Comparison of ENCODE assay signal across 13 cellular contexts in genomic region chr16:11563493-11564040, GRCh38. TPM values are rescaled to one million over a fixed set of nuclear protein-coding genes. Genes with fewer than 3 reads are reported as not detected.
A peak's percentile ranks its signal among the peaks of the same experiment; 100 is the strongest.
DNase-seq lines count a peak whose midpoint lies in the region; ATAC-seq and TF ChIP-seq lines count a peak whose summit lies in the region.
"Had no signal": no experiment of that assay in that cellular context is flagged by ENCODE, and none has a peak within 500 bp of the region (broad histone marks: within the 10 kb centered on the region; RNA-seq: fewer than 3 reads in every experiment).

No MANE protein-coding gene starts in this region.

- H2BK15ac ChIP-seq in mesendoderm (replicated peaks; ENCODE audit: low read depth), result no peak overlapping the region

- TF ChIP-seq POLR2A in upper lobe of left lung (IDR thresholded peaks at IDR 0.05), result no peak

- no CpG with 5 or more reads among the region's 6 CpGs for WGBS in mesendoderm (ENCODE audit: extremely low coverage, insufficient coverage, low lambda C conversion rate)
- WGBS in upper lobe of left lung, 2 donors, result 69 to 77% methylated on average over 6 of the region's 6 CpGs

- peaks cover 19% of the 10 kb centered on the region for H3K36me3 Mint-ChIP-seq in activated naive CD4-positive, alpha-beta T cell treated with anti-CD3 and anti-CD28 coated beads for 36 hours (ENCODE audit: low read depth)
- H3K36me3 Mint-ChIP-seq in activated naive CD8-positive, alpha-beta T cell treated with anti-CD3 and anti-CD28 coated beads, Interleukin-2, amount 10 ng/mL, durations not matched to agents 7 days and 5 days, result peaks cover 14% of the 10 kb centered on the region

- peak; percentile 56 for DNase-seq in activated naive CD4-positive, alpha-beta T cell treated with anti-CD3 and anti-CD28 coated beads for 36 hours
- no peak for DNase-seq in activated naive CD4-positive, alpha-beta T cell (lab: John Stamatoyannopoulos, UW)
- DNase-seq in activated naive CD8-positive, alpha-beta T cell treated with anti-CD3 and anti-CD28 coated beads, Interleukin-2, amount 10 ng/mL, durations not matched to agents 7 days and 5 days, result no peak
- DNase-seq in mesendoderm, result peak; percentile 26
- DNase-seq in upper lobe of left lung, result no peak
- DNase-seq in NCI-H2196 (lab: John Stamatoyannopoulos, UW; ENCODE audit: unreplicated experiment), result no peak
- no peak for DNase-seq in Kasumi-1 (lab: John Stamatoyannopoulos, UW)
- DNase-seq in retina, result no peak
- DNase-seq: activated CD4-positive, CD25-positive, alpha-beta regulatory T cell; NCI-H1694 treated with DMSO at 0.1 percent for 48 hours; SJCRH30; small intestine had no signal

- no peak overlapping the region for H3K4me2 ChIP-seq in mesendoderm (ENCODE audit: low read length)

- no peak overlapping the region for H3K4me3 Mint-ChIP-seq in activated naive CD4-positive, alpha-beta T cell treated with anti-CD3 and anti-CD28 coated beads for 36 hours
- H3K4me3 Mint-ChIP-seq in activated naive CD8-positive, alpha-beta T cell treated with anti-CD3 and anti-CD28 coated beads, Interleukin-2, amount 10 ng/mL, durations not matched to agents 7 days and 5 days, result no peak overlapping the region

- TF ChIP-seq CTCF in upper lobe of left lung (IDR thresholded peaks at IDR 0.05), result no peak

- H3K36me3 ChIP-seq in mesendoderm (ENCODE audit: control insufficient read depth, insufficient read depth, low read length) (no peaks in the 10 kb centered on the region), upper lobe of left lung (peaks cover 0 to 3% (median 0%) of the 10 kb centered on the region in 4 donors)
- H3K36me3 ChIP-seq: SJCRH30 had no signal

- POLR2A ChIA-PET in activated naive CD8-positive, alpha-beta T cell treated with anti-CD3 and anti-CD28 coated beads, Interleukin-2, amount 10 ng/mL, durations not matched to agents 7 days and 5 days (lab: Charles Lee), result interaction anchor here (1.0 to 1.6 kb wide), 2 partner anchors 14 to 18 kb away, joined by 3 to 4 read pairs; no protein-coding TSS in a partner anchor

- H3K9ac ChIP-seq in mesendoderm (ENCODE audit: low read length), result no peak overlapping the region

- H4K5ac ChIP-seq in mesendoderm (ENCODE audit: low read length), result no peak overlapping the region

- CTCF ChIA-PET in activated naive CD4-positive, alpha-beta T cell treated with anti-CD3 and anti-CD28 coated beads for 36 hours (lab: Charles Lee), result interaction anchor here (0.6 to 1.0 kb wide), 3 partner anchors 31 to 609 kb away, joined by 3 read pairs; no protein-coding TSS in a partner anchor

- peaks cover 78% of the 10 kb centered on the region for H3K4me1 Mint-ChIP-seq in activated naive CD4-positive, alpha-beta T cell treated with anti-CD3 and anti-CD28 coated beads for 36 hours (ENCODE audit: low read depth)
- H3K4me1 Mint-ChIP-seq in activated naive CD8-positive, alpha-beta T cell treated with anti-CD3 and anti-CD28 coated beads, Interleukin-2, amount 10 ng/mL, durations not matched to agents 7 days and 5 days, result peaks cover 36% of the 10 kb centered on the region

- peak overlapping the region; percentile 82 for H3K27ac Mint-ChIP-seq in activated naive CD4-positive, alpha-beta T cell treated with anti-CD3 and anti-CD28 coated beads for 36 hours
- H3K27ac Mint-ChIP-seq in activated naive CD8-positive, alpha-beta T cell treated with anti-CD3 and anti-CD28 coated beads, Interleukin-2, amount 10 ng/mL, durations not matched to agents 7 days and 5 days, result peak overlapping the region; percentile 63

- no peak overlapping the region for H3K56ac ChIP-seq in mesendoderm (ENCODE audit: low read length)

- H3K27me3 Mint-ChIP-seq in activated naive CD4-positive, alpha-beta T cell treated with anti-CD3 and anti-CD28 coated beads for 36 hours (ENCODE audit: low read depth), result no peaks in the 10 kb centered on the region
- no peaks in the 10 kb centered on the region for H3K27me3 Mint-ChIP-seq in activated naive CD8-positive, alpha-beta T cell treated with anti-CD3 and anti-CD28 coated beads, Interleukin-2, amount 10 ng/mL, durations not matched to agents 7 days and 5 days

- H3K27ac ChIP-seq in mesendoderm (ENCODE audit: low read depth, low read length) (no peak overlapping the region), upper lobe of left lung (peak overlapping the region; percentile 2 to 35 (median 23))
- H3K27ac ChIP-seq: SJCRH30 had no signal

- intact Hi-C loops in activated naive CD4-positive, alpha-beta T cell treated with anti-CD3 and anti-CD28 coated beads for 36 hours (cut with micrococcal nuclease), result loop anchor here (5.0 kb wide), 2 partner anchors 219 to 234 kb away; partner anchors contain the start of gene ZC3H7A

- no peak overlapping the region for H3K23ac ChIP-seq in mesendoderm (ENCODE audit: low read length)

- no peak overlapping the region for H2BK120ac ChIP-seq in mesendoderm (ENCODE audit: low read depth, low read length)

- no peak overlapping the region for H2BK5ac ChIP-seq in mesendoderm (ENCODE audit: low read length)

- no peak overlapping the region for H4K8ac ChIP-seq in mesendoderm (ENCODE audit: low read depth, low read length)

- peaks cover 4% of the 10 kb centered on the region for H3K79me1 ChIP-seq in mesendoderm (ENCODE audit: low read length)

- ATAC-seq in activated naive CD8-positive, alpha-beta T cell treated with anti-CD3 and anti-CD28 coated beads, Interleukin-2, amount 10 ng/mL, durations not matched to agents 7 days and 5 days (ENCODE audit: low read depth), result no peak
- ATAC-seq in upper lobe of left lung (ENCODE audit: low FRiP score in 2 of 2), result no peak
- ATAC-seq: K562 had no signal

- no peak overlapping the region for H3K18ac ChIP-seq in mesendoderm (ENCODE audit: low read length)

- H3K4ac ChIP-seq in mesendoderm (ENCODE audit: low read depth, low read length), result no peak overlapping the region

- H3K4me1 ChIP-seq in mesendoderm (ENCODE audit: control insufficient read depth, low read depth, low read length) (peaks cover 11% of the 10 kb centered on the region), upper lobe of left lung (peaks cover 0 to 35% (median 12%) of the 10 kb centered on the region in 4 donors)

- no peaks in the 10 kb centered on the region for H3K9me3 Mint-ChIP-seq in activated naive CD4-positive, alpha-beta T cell treated with anti-CD3 and anti-CD28 coated beads for 36 hours
- no peaks in the 10 kb centered on the region for H3K9me3 Mint-ChIP-seq in activated naive CD8-positive, alpha-beta T cell treated with anti-CD3 and anti-CD28 coated beads, Interleukin-2, amount 10 ng/mL, durations not matched to agents 7 days and 5 days

- no peak for TF ChIP-seq EP300 in upper lobe of left lung (IDR thresholded peaks at IDR 0.05)

- no peaks in the 10 kb centered on the region for H3K79me2 ChIP-seq in mesendoderm (ENCODE audit: control insufficient read depth, insufficient read depth, low read length)

- no peak overlapping the region for H3K4me3 ChIP-seq in mesendoderm (ENCODE audit: low read length)
- H3K4me3 ChIP-seq in upper lobe of left lung, result no peak overlapping the region
- H3K4me3 ChIP-seq: K562, SJCRH30 had no signal

- H3K9me3 ChIP-seq in upper lobe of left lung, result no peaks in the 10 kb centered on the region
- H3K9me3 ChIP-seq: SJCRH30 had no signal

- H3K27me3 ChIP-seq in mesendoderm (ENCODE audit: insufficient read depth, low read length, poor library complexity), result no peaks in the 10 kb centered on the region
- H3K27me3 ChIP-seq in upper lobe of left lung, result no peaks in the 10 kb centered on the region
- H3K27me3 ChIP-seq: SJCRH30 had no signal

- no peak overlapping the region for H2AK5ac ChIP-seq in mesendoderm (ENCODE audit: low read length)

RNA-seq across cellular contexts. Expression of gene LITAF, which starts 23.2 kb away (rescaled TPM):
- 100 to 1,000 TPM; 171 to 174 TPM for total RNA-seq in activated naive CD4-positive, alpha-beta T cell treated with anti-CD3 and anti-CD28 coated beads for 36 hours
- total RNA-seq in activated naive CD8-positive, alpha-beta T cell treated with anti-CD3 and anti-CD28 coated beads, Interleukin-2, amount 10 ng/mL, durations not matched to agents 7 days and 5 days, result 100 to 1,000 TPM; 109 TPM
- polyA plus RNA-seq in mesendoderm (2013, experiment 1 of 2), result 69.9 TPM
- polyA plus RNA-seq in mesendoderm (2013, experiment 2 of 2), result 73.4 TPM
- total RNA-seq in upper lobe of left lung, result 100 to 1,000 TPM in 4 of 6 donors, 10 to 100 TPM in 2; 65.8 to 281 (median 113) TPM

Comparison
In these comparisons a context has a peak if more than half of its experiments do, and no peak if none do; other contexts are left out.
1. DNase-seq: peak in activated naive CD4-positive, alpha-beta T cell treated with anti-CD3 and anti-CD28 coated beads for 36 hours (single experiment) and mesendoderm (single experiment); none in activated naive CD4-positive, alpha-beta T cell (0 of 4), activated naive CD8-positive, alpha-beta T cell treated with anti-CD3 and anti-CD28 coated beads, Interleukin-2, amount 10 ng/mL, durations not matched to agents 7 days and 5 days (single experiment), upper lobe of left lung (0 of 2), NCI-H2196 (single experiment), Kasumi-1 (0 of 2) and retina (single experiment).